Comparison of ENCODE assay signal across 8 cellular contexts in genomic region chr3:124351430-124352142, GRCh38.
A peak's percentile ranks its signal among the peaks of the same experiment; 100 is the strongest.
DNase-seq lines count a peak whose midpoint lies in the region; ATAC-seq and TF ChIP-seq lines count a peak whose summit lies in the region.

No MANE protein-coding gene starts in this region.

- peak; percentile 85 for DNase-seq in DMS153 (lab: John Stamatoyannopoulos, UW)
- peak; percentile 49 for DNase-seq in HuH-7.5 (ENCODE audit: low spot score)
- peak; percentile 8 for DNase-seq in OCI-LY7 (ENCODE audit: low spot score)
- peak; percentile 76 for DNase-seq in epithelial cell of esophagus (ENCODE audit: low read depth)
- peak; percentile 68 for DNase-seq in middle frontal gyrus (ENCODE audit: extremely low spot score, low spot score)

- H3K79me2 ChIP-seq in OCI-LY7 (ENCODE audit: insufficient read depth, low read depth, low read length) = no peaks in the 10 kb centered on the region

- peak; percentile 76 for TF ChIP-seq CTCF in OCI-LY7 (conservative IDR thresholded peaks at IDR 0.05; ENCODE audit: low read length)
- peak; percentile 72 for TF ChIP-seq CTCF in epithelial cell of esophagus (IDR thresholded peaks at IDR 0.05; ENCODE audit: insufficient read depth, low read depth, low read length, missing control alignments)

- no TSS peak for BruUV-seq in OCI-LY7 (replicated peaks; lab: Mats Ljungman, UMichigan)

- CTCF ChIA-PET in OCI-LY7 (lab: Charles Lee; ENCODE audit: unreplicated experiment) = no interaction called here

- H4K20me1 ChIP-seq in OCI-LY7 (ENCODE audit: insufficient read depth, low read length) = no peaks in the 10 kb centered on the region

- H3K4me2 ChIP-seq in OCI-LY7 (ENCODE audit: low read length) = no peak overlapping the region

- ATAC-seq in HG03045 (IDR thresholded peaks at IDR 0.05; ENCODE audit: unreplicated experiment) = no peak
- ATAC-seq in HG02973 (IDR thresholded peaks at IDR 0.05; ENCODE audit: unreplicated experiment) = no peak
- no peak for ATAC-seq in GM19455 (IDR thresholded peaks at IDR 0.05; ENCODE audit: unreplicated experiment)

- no peak overlapping the region for H3K27ac ChIP-seq in OCI-LY7 (ENCODE audit: low read depth, low read length, poor library complexity, severe bottlenecking)

- no peaks in the 10 kb centered on the region for H3K4me1 ChIP-seq in OCI-LY7 (ENCODE audit: insufficient read depth, low read length, poor library complexity, severe bottlenecking)

- no peaks in the 10 kb centered on the region for H3K9me2 ChIP-seq in OCI-LY7 (ENCODE audit: insufficient read depth, low read length)

- POLR2A ChIA-PET in OCI-LY7 (lab: Charles Lee) = no interaction called here

- H2AFZ ChIP-seq in OCI-LY7 (ENCODE audit: low read length) = no peak overlapping the region

- H3K36me3 ChIP-seq in OCI-LY7 (ENCODE audit: insufficient read depth, low read length) = no peaks in the 10 kb centered on the region

- no peaks in the 10 kb centered on the region for H3K9me3 ChIP-seq in OCI-LY7 (ENCODE audit: low read length)

- H3K4me3 ChIP-seq in OCI-LY7 (ENCODE audit: low read depth, low read length, poor library complexity, severe bottlenecking) (no peak overlapping the region), epithelial cell of esophagus (ENCODE audit: low read length) (no peak overlapping the region)

- intact Hi-C loops in OCI-LY7 (cut with micrococcal nuclease; ENCODE audit: unreplicated experiment) = loop anchor here (2.0 kb wide), 1 partner anchor 117 kb away; no protein-coding TSS in a partner anchor

Comparison
In these comparisons a context has a peak if more than half of its experiments do, and no peak if none do; other contexts are left out.
1. DNase-seq: peak in every context shown above with its lines; median percentile 85 in DMS153; 76 in epithelial cell of esophagus; 68 in middle frontal gyrus; 49 in HuH-7.5; 8 in OCI-LY7.